Comparison of ENCODE assay signal across 1 cellular context in the genomic region with DNA sequence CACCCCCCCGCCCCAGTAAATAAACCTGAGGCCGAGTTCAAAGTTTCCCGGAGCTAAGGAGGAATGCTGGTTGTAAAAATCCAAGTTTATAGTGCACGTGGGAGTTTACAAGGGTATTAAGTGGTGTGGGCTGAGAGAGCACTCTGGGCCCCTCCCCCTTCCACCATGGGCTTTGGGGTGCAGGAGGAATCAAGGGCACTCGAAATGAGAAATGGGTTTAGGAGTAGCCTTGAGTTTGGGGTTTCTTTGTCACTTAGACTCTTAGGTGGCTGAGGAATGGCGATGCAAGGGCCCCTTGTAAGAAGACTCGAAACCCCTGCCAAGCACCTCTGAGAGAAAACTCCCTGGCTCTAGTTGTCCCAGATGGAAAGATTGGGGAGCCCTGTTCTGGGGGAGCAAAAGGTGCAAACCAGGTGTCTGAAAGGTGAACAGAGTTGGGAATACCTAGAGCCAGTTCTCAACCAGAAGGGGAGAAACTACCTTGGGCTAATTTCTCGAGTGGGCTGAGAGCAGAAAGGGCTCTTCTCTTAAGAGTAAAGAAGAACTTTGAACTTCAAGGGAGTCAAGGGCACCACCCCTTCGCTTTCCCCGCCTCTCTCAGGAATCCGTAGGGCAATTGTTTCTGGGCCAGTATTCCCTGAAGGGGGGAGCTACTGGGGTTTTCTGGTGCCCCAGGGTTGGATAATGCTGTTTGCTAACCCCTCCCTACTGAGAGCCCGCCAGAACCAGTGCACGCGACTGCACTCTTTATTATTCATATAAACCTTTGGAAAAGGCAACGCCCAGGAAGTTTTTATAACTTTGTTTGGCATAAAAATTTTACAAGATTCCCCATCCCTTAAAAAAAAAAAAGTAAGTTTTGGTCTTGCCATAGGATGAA.
TF ChIP-seq lines count a peak whose summit lies in the region.

No MANE protein-coding gene starts in this region.

TF ChIP-seq in GM23338, 12 proteins besides CTCF, POLR2A, EP300 and RAD21:
- TF ChIP-seq EZH2 (IDR thresholded peaks at IDR 0.05; ENCODE audit: low read depth, unreplicated experiment), result peak; percentile 90
- TF ChIP-seq, protein P1, sequence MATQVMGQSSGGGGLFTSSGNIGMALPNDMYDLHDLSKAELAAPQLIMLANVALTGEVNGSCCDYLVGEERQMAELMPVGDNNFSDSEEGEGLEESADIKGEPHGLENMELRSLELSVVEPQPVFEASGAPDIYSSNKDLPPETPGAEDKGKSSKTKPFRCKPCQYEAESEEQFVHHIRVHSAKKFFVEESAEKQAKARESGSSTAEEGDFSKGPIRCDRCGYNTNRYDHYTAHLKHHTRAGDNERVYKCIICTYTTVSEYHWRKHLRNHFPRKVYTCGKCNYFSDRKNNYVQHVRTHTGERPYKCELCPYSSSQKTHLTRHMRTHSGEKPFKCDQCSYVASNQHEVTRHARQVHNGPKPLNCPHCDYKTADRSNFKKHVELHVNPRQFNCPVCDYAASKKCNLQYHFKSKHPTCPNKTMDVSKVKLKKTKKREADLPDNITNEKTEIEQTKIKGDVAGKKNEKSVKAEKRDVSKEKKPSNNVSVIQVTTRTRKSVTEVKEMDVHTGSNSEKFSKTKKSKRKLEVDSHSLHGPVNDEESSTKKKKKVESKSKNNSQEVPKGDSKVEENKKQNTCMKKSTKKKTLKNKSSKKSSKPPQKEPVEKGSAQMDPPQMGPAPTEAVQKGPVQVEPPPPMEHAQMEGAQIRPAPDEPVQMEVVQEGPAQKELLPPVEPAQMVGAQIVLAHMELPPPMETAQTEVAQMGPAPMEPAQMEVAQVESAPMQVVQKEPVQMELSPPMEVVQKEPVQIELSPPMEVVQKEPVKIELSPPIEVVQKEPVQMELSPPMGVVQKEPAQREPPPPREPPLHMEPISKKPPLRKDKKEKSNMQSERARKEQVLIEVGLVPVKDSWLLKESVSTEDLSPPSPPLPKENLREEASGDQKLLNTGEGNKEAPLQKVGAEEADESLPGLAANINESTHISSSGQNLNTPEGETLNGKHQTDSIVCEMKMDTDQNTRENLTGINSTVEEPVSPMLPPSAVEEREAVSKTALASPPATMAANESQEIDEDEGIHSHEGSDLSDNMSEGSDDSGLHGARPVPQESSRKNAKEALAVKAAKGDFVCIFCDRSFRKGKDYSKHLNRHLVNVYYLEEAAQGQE (IDR thresholded peaks at IDR 0.05; ENCODE audit: unreplicated experiment), result no peak
- TF ChIP-seq EZH2phosphoT487 (IDR thresholded peaks at IDR 0.05; ENCODE audit: unreplicated experiment), result peak; percentile 31
- no peak for TF ChIP-seq STAT1 (IDR thresholded peaks at IDR 0.05; ENCODE audit: unreplicated experiment)
- TF ChIP-seq POLR2AphosphoS5 (IDR thresholded peaks at IDR 0.05; ENCODE audit: low read depth), result no peak
- no peak for TF ChIP-seq CREB1 (CRISPR knock-in tag; IDR thresholded peaks at IDR 0.05; ENCODE audit: low read depth)
- TF ChIP-seq, protein P2, sequence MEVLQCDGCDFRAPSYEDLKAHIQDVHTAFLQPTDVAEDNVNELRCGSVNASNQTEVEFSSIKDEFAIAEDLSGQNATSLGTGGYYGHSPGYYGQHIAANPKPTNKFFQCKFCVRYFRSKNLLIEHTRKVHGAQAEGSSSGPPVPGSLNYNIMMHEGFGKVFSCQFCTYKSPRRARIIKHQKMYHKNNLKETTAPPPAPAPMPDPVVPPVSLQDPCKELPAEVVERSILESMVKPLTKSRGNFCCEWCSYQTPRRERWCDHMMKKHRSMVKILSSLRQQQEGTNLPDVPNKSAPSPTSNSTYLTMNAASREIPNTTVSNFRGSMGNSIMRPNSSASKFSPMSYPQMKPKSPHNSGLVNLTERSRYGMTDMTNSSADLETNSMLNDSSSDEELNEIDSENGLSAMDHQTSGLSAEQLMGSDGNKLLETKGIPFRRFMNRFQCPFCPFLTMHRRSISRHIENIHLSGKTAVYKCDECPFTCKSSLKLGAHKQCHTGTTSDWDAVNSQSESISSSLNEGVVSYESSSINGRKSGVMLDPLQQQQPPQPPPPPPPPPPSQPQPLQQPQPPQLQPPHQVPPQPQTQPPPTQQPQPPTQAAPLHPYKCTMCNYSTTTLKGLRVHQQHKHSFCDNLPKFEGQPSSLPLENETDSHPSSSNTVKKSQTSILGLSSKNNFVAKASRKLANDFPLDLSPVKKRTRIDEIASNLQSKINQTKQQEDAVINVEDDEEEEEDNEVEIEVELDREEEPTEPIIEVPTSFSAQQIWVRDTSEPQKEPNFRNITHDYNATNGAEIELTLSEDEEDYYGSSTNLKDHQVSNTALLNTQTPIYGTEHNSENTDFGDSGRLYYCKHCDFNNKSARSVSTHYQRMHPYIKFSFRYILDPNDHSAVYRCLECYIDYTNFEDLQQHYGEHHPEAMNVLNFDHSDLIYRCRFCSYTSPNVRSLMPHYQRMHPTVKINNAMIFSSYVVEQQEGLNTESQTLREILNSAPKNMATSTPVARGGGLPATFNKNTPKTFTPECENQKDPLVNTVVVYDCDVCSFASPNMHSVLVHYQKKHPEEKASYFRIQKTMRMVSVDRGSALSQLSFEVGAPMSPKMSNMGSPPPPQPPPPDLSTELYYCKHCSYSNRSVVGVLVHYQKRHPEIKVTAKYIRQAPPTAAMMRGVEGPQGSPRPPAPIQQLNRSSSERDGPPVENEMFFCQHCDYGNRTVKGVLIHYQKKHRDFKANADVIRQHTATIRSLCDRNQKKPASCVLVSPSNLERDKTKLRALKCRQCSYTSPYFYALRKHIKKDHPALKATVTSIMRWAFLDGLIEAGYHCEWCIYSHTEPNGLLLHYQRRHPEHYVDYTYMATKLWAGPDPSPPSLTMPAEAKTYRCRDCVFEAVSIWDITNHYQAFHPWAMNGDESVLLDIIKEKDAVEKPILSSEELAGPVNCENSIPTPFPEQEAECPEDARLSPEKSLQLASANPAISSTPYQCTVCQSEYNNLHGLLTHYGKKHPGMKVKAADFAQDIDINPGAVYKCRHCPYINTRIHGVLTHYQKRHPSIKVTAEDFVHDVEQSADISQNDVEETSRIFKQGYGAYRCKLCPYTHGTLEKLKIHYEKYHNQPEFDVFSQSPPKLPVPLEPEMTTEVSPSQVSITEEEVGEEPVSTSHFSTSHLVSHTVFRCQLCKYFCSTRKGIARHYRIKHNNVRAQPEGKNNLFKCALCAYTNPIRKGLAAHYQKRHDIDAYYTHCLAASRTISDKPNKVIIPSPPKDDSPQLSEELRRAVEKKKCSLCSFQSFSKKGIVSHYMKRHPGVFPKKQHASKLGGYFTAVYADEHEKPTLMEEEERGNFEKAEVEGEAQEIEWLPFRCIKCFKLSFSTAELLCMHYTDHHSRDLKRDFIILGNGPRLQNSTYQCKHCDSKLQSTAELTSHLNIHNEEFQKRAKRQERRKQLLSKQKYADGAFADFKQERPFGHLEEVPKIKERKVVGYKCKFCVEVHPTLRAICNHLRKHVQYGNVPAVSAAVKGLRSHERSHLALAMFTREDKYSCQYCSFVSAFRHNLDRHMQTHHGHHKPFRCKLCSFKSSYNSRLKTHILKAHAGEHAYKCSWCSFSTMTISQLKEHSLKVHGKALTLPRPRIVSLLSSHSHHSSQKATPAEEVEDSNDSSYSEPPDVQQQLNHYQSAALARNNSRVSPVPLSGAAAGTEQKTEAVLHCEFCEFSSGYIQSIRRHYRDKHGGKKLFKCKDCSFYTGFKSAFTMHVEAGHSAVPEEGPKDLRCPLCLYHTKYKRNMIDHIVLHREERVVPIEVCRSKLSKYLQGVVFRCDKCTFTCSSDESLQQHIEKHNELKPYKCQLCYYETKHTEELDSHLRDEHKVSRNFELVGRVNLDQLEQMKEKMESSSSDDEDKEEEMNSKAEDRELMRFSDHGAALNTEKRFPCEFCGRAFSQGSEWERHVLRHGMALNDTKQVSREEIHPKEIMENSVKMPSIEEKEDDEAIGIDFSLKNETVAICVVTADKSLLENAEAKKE (CRISPR knock-in tag; IDR thresholded peaks at IDR 0.05), result no peak
- no peak for TF ChIP-seq JUNB (IDR thresholded peaks at IDR 0.05; ENCODE audit: unreplicated experiment)
- TF ChIP-seq, protein P3, sequence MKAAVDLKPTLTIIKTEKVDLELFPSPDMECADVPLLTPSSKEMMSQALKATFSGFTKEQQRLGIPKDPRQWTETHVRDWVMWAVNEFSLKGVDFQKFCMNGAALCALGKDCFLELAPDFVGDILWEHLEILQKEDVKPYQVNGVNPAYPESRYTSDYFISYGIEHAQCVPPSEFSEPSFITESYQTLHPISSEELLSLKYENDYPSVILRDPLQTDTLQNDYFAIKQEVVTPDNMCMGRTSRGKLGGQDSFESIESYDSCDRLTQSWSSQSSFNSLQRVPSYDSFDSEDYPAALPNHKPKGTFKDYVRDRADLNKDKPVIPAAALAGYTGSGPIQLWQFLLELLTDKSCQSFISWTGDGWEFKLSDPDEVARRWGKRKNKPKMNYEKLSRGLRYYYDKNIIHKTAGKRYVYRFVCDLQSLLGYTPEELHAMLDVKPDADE (IDR thresholded peaks at IDR 0.05), result no peak
- no peak for TF ChIP-seq NANOG (IDR thresholded peaks at IDR 0.05; ENCODE audit: borderline replicate concordance)
- no peak for TF ChIP-seq ZNF114 (CRISPR knock-in tag; IDR thresholded peaks at IDR 0.05)
- TF ChIP-seq ZNF331 (CRISPR knock-in tag; IDR thresholded peaks at IDR 0.05; ENCODE audit: low read depth), result no peak
